In the genomic region with DNA sequence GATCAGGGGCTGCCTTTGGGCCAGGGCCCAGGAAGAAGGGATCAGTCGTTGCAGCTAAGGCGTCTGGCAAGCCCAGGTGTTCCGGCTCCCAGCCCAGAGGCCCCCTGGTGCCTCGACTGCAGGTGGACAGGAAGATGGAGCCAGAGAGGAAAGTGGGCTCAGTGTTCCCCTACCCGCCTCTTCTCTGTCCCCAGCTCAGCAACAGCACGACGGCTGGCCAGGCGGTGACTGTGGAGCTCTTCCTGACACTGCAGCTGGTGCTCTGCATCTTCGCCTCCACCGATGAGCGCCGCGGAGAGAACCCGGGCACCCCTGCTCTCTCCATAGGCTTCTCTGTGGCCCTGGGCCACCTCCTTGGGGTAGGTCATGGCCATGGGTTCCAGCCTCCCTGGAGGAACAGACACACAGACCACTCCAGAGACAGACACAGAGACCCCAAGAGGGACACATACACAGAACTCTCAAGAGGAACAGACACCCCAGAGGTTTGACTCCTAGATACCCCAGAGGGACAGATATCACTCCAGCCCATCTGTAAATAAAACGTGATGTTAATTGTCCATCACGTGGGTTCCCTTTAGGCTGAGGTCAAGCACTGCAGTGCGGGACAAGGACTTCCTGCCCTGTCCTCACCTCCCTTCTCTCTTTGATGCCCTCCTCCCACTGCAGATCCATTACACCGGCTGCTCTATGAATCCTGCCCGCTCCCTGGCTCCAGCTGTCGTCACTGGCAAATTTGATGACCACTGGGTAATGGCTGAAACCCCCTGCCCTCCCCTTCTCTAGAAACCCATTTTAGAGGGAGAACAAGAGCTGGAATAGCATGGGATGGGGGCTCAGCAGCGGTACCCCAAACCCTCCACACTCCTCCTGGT, we compare ENCODE assay signal across 19 cellular contexts. TPM values are rescaled to one million over a fixed set of nuclear protein-coding genes. Genes with fewer than 3 reads are reported as not detected.
"Had no signal": no experiment of that assay in that cellular context is flagged by ENCODE, and none has a peak within 500 bp of the region (broad histone marks: within the 10 kb centered on the region; RNA-seq: fewer than 3 reads in every experiment).

No MANE protein-coding gene starts in this region.

- H3K4me1 ChIP-seq: transverse colon had no signal

- ATAC-seq: natural killer cell treated with Interleukin-12 subunit alpha and Interleukin-12 subunit beta and Interleukin-15 and Interleukin-18, amount 100 ng/mL, for 72 hours had no signal

- DNase-seq: activated B cell treated with CpG ODN at 0.5 μM for 24 hours; activated CD4-positive, alpha-beta memory T cell treated with anti-CD3 and anti-CD28 coated beads for 36 hours; activated CD4-positive, alpha-beta T cell treated with anti-CD3 and anti-CD28 coated beads for 4 hours; activated gamma-delta T cell treated with Interleukin-2 at 50 U/mL for 16 hours; activated T-cell treated with anti-CD3 and anti-CD28 coated beads for 4 hours; dermis blood vessel endothelial cell; effector memory CD4-positive, alpha-beta T cell; esophagus squamous epithelium; left cardiac atrium; nucleus accumbens; transverse colon had no signal

- H3K4me3 ChIP-seq: cardiac muscle cell, lung, right atrium auricular region, transverse colon had no signal

- H3K27ac ChIP-seq: cardiac muscle cell, esophagus squamous epithelium, right atrium auricular region, transverse colon had no signal

- H3K36me3 ChIP-seq: cardiac muscle cell, esophagus squamous epithelium, right atrium auricular region, transverse colon had no signal

- FAIRE-seq: TTC549 had no signal

- H3K9me3 ChIP-seq: esophagus squamous epithelium, right atrium auricular region, transverse colon had no signal

RNA-seq across cellular contexts. Expression of gene AQP2, which starts 3.7 kb away (rescaled TPM):
- total RNA-seq: activated B cell treated with CpG ODN at 0.5 μM for 24 hours; activated CD4-positive, alpha-beta memory T cell treated with anti-CD3 and anti-CD28 coated beads for 36 hours; activated T-helper 1 cell treated with anti-CD3 and anti-CD28 coated beads, Interleukin-12 subunit alpha, Interleukin-12 subunit beta, Interleukin-2, Interleukin-4 antibody, amounts not matched to agents 30 ng/mL and 10 ng/mL and 1 ng/mL, durations not matched to agents 14 hours and 24 hours and 36 hours; cardiac muscle cell; dermis blood vessel endothelial cell; esophagus squamous epithelium; lung; mesothelial cell of epicardium; natural killer cell treated with Interleukin-12 subunit alpha and Interleukin-12 subunit beta and Interleukin-15 and Interleukin-18, amount 100 ng/mL, for 72 hours; skeletal muscle tissue; transverse colon had no signal
- polyA plus RNA-seq: cardiac muscle cell, lung had no signal

RNA-seq across cellular contexts. Expression of gene AQP5, which starts 7.5 kb away (rescaled TPM):
- total RNA-seq: activated B cell treated with CpG ODN at 0.5 μM for 24 hours; activated CD4-positive, alpha-beta memory T cell treated with anti-CD3 and anti-CD28 coated beads for 36 hours; activated T-helper 1 cell treated with anti-CD3 and anti-CD28 coated beads, Interleukin-12 subunit alpha, Interleukin-12 subunit beta, Interleukin-2, Interleukin-4 antibody, amounts not matched to agents 30 ng/mL and 10 ng/mL and 1 ng/mL, durations not matched to agents 14 hours and 24 hours and 36 hours; natural killer cell treated with Interleukin-12 subunit alpha and Interleukin-12 subunit beta and Interleukin-15 and Interleukin-18, amount 100 ng/mL, for 72 hours; transverse colon had no signal

RNA-seq across cellular contexts. Expression of gene AQP6, which starts 18.5 kb away (rescaled TPM):
- total RNA-seq: activated B cell treated with CpG ODN at 0.5 μM for 24 hours; activated CD4-positive, alpha-beta memory T cell treated with anti-CD3 and anti-CD28 coated beads for 36 hours; activated T-helper 1 cell treated with anti-CD3 and anti-CD28 coated beads, Interleukin-12 subunit alpha, Interleukin-12 subunit beta, Interleukin-2, Interleukin-4 antibody, amounts not matched to agents 30 ng/mL and 10 ng/mL and 1 ng/mL, durations not matched to agents 14 hours and 24 hours and 36 hours; dermis blood vessel endothelial cell; esophagus squamous epithelium; natural killer cell treated with Interleukin-12 subunit alpha and Interleukin-12 subunit beta and Interleukin-15 and Interleukin-18, amount 100 ng/mL, for 72 hours had no signal

RNA-seq across cellular contexts. Expression of gene FAIM2, which starts 50.5 kb away (rescaled TPM):
- total RNA-seq: activated B cell treated with CpG ODN at 0.5 μM for 24 hours, dermis blood vessel endothelial cell had no signal
